ENCODE assay signal across 20 cellular contexts in genomic region chr5:67875637-67876036, GRCh38.
DNase-seq lines count a peak whose midpoint lies in the region; TF ChIP-seq lines count a peak whose summit lies in the region.
"Had no signal": no experiment of that assay in that cellular context is flagged by ENCODE, and none has a peak within 500 bp of the region (broad histone marks: within the 10 kb centered on the region; RNA-seq: fewer than 3 reads in every experiment).

No MANE protein-coding gene starts in this region.

- TF ChIP-seq CTCF in AG10803 (conservative IDR thresholded peaks at IDR 0.05; ENCODE audit: low read length): no peak
- no peak for TF ChIP-seq CTCF in nephron (IDR thresholded peaks at IDR 0.05; ENCODE audit: unreplicated experiment in 3 of 3)

- H3K27me3 ChIP-seq in MG63: no peaks in the 10 kb centered on the region

- no peaks in the 10 kb centered on the region for H3K9me3 ChIP-seq in SK-N-MC (ENCODE audit: low read depth, low read length)
- H3K9me3 ChIP-seq in MG63: no peaks in the 10 kb centered on the region

- H3K4me1 Mint-ChIP-seq in nephron: peaks cover 9% of the 10 kb centered on the region
- H3K4me1 Mint-ChIP-seq: CD14-positive monocyte had no signal

- H3K9me3 Mint-ChIP-seq in nephron: no peaks in the 10 kb centered on the region

- no peak overlapping the region for H3K4me3 Mint-ChIP-seq in nephron
- H3K4me3 Mint-ChIP-seq: CD14-positive monocyte had no signal

- H3K4me3 ChIP-seq in AG10803 (ENCODE audit: low read length) (no peak overlapping the region), SK-N-MC (peak overlapping the region; percentile 28), MG63 (no peak overlapping the region)

- peak overlapping the region; percentile 68; the same call in 1 of the 2 replicates for H3K27ac ChIP-seq in SK-N-MC

- DNase-seq in AG10803 (ENCODE audit: low read depth): peak; percentile 10
- no peak for DNase-seq in SK-N-MC (ENCODE audit: low read depth, low spot score)
- peak; percentile 33 for DNase-seq in fibroblast of peridontal ligament (ENCODE audit: extremely low read depth)
- no peak for DNase-seq in SW480 (ENCODE audit: low spot score)
- DNase-seq in MG63: no peak
- no peak for DNase-seq in COLO668 (lab: John Stamatoyannopoulos, UW; ENCODE audit: unreplicated experiment)
- DNase-seq: 8988T, DMS79, Kasumi-1, MM.1S, NCI-H1048, NCI-H1417 treated with DMSO at 0.1 percent for 48 hours, NCI-H187, NCI-H2107, NCI-H446 treated with DMSO at 0.1 percent for 48 hours, NCI-H526 treated with DMSO at 0.1 percent for 48 hours, OCI-M1, Right ventricle myocardium superior had no signal

- H3K9ac ChIP-seq in SK-N-MC (ENCODE audit: insufficient read length): no peak overlapping the region

- no peaks in the 10 kb centered on the region for H3K27me3 Mint-ChIP-seq in nephron (ENCODE audit: low read depth)

- peak overlapping the region in 2 of 3 experiments; percentile 35 to 56 for H3K27ac Mint-ChIP-seq in nephron
- H3K27ac Mint-ChIP-seq: CD14-positive monocyte had no signal

- no peaks in the 10 kb centered on the region for H3K36me3 ChIP-seq in SK-N-MC (ENCODE audit: insufficient read depth, low read length)
- H3K36me3 ChIP-seq in MG63: no peaks in the 10 kb centered on the region

- no peaks in the 10 kb centered on the region for H3K36me3 Mint-ChIP-seq in nephron (ENCODE audit: low read depth)
- H3K36me3 Mint-ChIP-seq: CD14-positive monocyte had no signal

Comparison
In these comparisons a context has a peak if more than half of its experiments do, and no peak if none do; other contexts are left out.
1. DNase-seq: peak in AG10803 (single experiment) and fibroblast of peridontal ligament (single experiment); none in SK-N-MC (single experiment), SW480 (single experiment), MG63 (single experiment) and COLO668 (single experiment).